Comparison of ENCODE assay signal across 8 cellular contexts in the genomic region with DNA sequence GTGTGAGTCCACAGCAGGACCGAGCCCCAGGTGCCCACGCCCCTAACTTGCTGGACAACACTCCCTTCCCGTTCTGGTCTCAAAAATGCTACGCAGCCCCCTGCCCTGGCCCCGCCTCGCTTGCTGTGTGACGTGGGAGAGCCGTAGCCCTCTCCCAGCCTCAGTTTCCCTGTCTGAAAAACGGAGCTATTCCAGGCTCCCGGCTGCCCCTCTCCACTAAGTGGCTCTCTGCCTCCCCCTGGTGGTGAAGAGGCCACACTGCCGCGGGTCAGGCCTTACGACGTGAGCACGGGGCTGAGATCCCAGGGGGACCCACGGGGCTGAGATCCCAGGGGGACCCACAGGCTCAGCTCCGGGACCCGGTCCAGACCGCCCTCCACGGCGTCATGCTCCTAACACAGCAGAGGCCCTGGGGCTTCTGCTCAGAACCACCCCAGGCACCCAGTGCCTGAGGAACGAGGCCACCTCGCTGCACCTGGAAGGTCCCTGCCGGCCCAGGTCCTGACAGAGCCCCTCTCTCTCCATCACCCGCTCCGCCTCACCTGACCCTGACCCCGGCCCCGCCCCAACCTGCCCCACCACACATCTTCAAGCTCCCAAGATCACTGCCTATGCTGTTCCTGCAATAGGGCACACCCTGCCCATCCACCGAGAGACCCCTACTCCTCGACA. TPM values are rescaled to one million over a fixed set of nuclear protein-coding genes. Genes with fewer than 3 reads are reported as not detected.
DNase-seq lines count a peak whose midpoint lies in the region; ATAC-seq and TF ChIP-seq lines count a peak whose summit lies in the region.

No MANE protein-coding gene starts in this region.

- H3K9ac ChIP-seq in PC-3 (ENCODE audit: low read length): no peak overlapping the region
- H3K9ac ChIP-seq in fibroblast of lung (ENCODE audit: insufficient read depth, low read length): no peak overlapping the region
- H3K9ac ChIP-seq in neuronal stem cell (ENCODE audit: low read depth, low read length, poor library complexity): peak overlapping the region; percentile 30

- intact Hi-C loops in PC-3 (cut with micrococcal nuclease): loop anchor here (1.0 kb wide), 1 partner anchor 238 kb away; no protein-coding TSS in a partner anchor

- H3K4me3 ChIP-seq in CD8-positive, alpha-beta memory T cell (ENCODE audit: low read length): no peak overlapping the region
- H3K4me3 ChIP-seq in PC-3 (ENCODE audit: low read length) (no peak overlapping the region), fibroblast of lung (replicated peaks in 1 of 4; ENCODE audit: control extremely low read depth in 1 of 4, insufficient read depth in 1 of 4, low read depth in 3 of 4, low read length in 4 of 4) (no peak overlapping the region), neuronal stem cell (ENCODE audit: low read length in 2 of 2) (no peak overlapping the region), suprapubic skin (no peak overlapping the region)

- peak overlapping the region in 2 of 8 donors; percentile 64 to 73 for H3K27ac Mint-ChIP-seq in CD8-positive, alpha-beta memory T cell
- H3K27ac Mint-ChIP-seq in activated T-cell treated with anti-CD3 and anti-CD28 coated beads, Interleukin-2, amount 50 U/mL, for 72 hours: no peak overlapping the region

- H3K9me2 ChIP-seq in PC-3 (replicated peaks; ENCODE audit: low read length): no peaks in the 10 kb centered on the region

- H2BK15ac ChIP-seq in neuronal stem cell (ENCODE audit: low read length): peak overlapping the region; percentile 94

- no peaks in the 10 kb centered on the region for H3K36me3 Mint-ChIP-seq in CD8-positive, alpha-beta memory T cell
- H3K36me3 Mint-ChIP-seq in activated T-cell treated with anti-CD3 and anti-CD28 coated beads, Interleukin-2, amount 50 U/mL, for 72 hours (ENCODE audit: insufficient read depth in 2 of 2): no peaks in the 10 kb centered on the region

- peak; percentile 88 for TF ChIP-seq CTCF in PC-3 (conservative IDR thresholded peaks at IDR 0.05; ENCODE audit: low read depth, low read length)
- peak; percentile 91 to 94 for TF ChIP-seq CTCF in fibroblast of lung (conservative IDR thresholded peaks at IDR 0.05 in 1 of 2, IDR thresholded peaks at IDR 0.05 in 1 of 2; ENCODE audit: low read depth in 1 of 2, low read length in 2 of 2)
- TF ChIP-seq CTCF in suprapubic skin (IDR thresholded peaks at IDR 0.05): peak; percentile 84 to 96

- BruUV-seq in PC-3 (replicated peaks; lab: Mats Ljungman, UMichigan): no TSS peak

- H3K27ac ChIP-seq in CD8-positive, alpha-beta memory T cell (ENCODE audit: low read depth, low read length): no peak overlapping the region
- no peak overlapping the region for H3K27ac ChIP-seq in PC-3 (ENCODE audit: low read length)
- no peak overlapping the region for H3K27ac ChIP-seq in fibroblast of lung (ENCODE audit: insufficient read depth, low read length)
- H3K27ac ChIP-seq in neuronal stem cell (replicated peaks; ENCODE audit: low read length): no peak overlapping the region
- no peak overlapping the region for H3K27ac ChIP-seq in suprapubic skin

- CTCF ChIA-PET in CD8-positive, alpha-beta memory T cell (lab: Charles Lee): interaction anchor here (0.7 to 3.2 kb wide), 13 partner anchors 9 to 257 kb away, joined by 3 to 19 read pairs (median 5); no protein-coding TSS in a partner anchor
- CTCF ChIA-PET in HEK293T (lab: Yijun Ruan, JAX) (interaction anchor here (0.6 to 1.2 kb wide), 4 partner anchors 9 to 204 kb away, joined by 3 to 7 read pairs (median 4); no protein-coding TSS in a partner anchor), PC-3 (lab: Charles Lee) (interaction anchor here (0.6 kb wide), 1 partner anchor 202 kb away, joined by 3 read pairs; no protein-coding TSS in a partner anchor)

- POLR2A ChIA-PET in CD8-positive, alpha-beta memory T cell (lab: Charles Lee): no interaction called here
- POLR2A ChIA-PET in HEK293T (lab: Yijun Ruan, JAX): interaction anchor here (1.0 kb wide), 1 partner anchor 47 kb away, joined by 3 read pairs; no protein-coding TSS in a partner anchor
- POLR2A ChIA-PET in PC-3 (lab: Charles Lee; ENCODE audit: unreplicated experiment): interaction anchor here (0.6 kb wide), 1 partner anchor 22 kb away, joined by 4 read pairs; no protein-coding TSS in a partner anchor

- H3K79me1 ChIP-seq in neuronal stem cell (ENCODE audit: low read depth, low read length): peaks cover 2% of the 10 kb centered on the region

- no peak overlapping the region for H2BK120ac ChIP-seq in neuronal stem cell (ENCODE audit: low read depth, low read length)

- H3K4ac ChIP-seq in neuronal stem cell (ENCODE audit: low read length): no peak overlapping the region

- peak overlapping the region in 3 of 7 donors; percentile 35 to 52 (median 48) for H3K4me3 Mint-ChIP-seq in CD8-positive, alpha-beta memory T cell
- peak overlapping the region in 1 of 2 donors; percentile 34 for H3K4me3 Mint-ChIP-seq in activated T-cell treated with anti-CD3 and anti-CD28 coated beads, Interleukin-2, amount 50 U/mL, for 72 hours

- H3K27me3 Mint-ChIP-seq in CD8-positive, alpha-beta memory T cell: peaks cover 4% of the 10 kb centered on the region in 2 donors
- peaks cover 7% of the 10 kb centered on the region for H3K27me3 Mint-ChIP-seq in activated T-cell treated with anti-CD3 and anti-CD28 coated beads, Interleukin-2, amount 50 U/mL, for 72 hours (ENCODE audit: low read depth)

- no peak for TF ChIP-seq POLR2A in suprapubic skin (IDR thresholded peaks at IDR 0.05)

- H3K9me3 Mint-ChIP-seq in CD8-positive, alpha-beta memory T cell: no peaks in the 10 kb centered on the region
- no peaks in the 10 kb centered on the region for H3K9me3 Mint-ChIP-seq in activated T-cell treated with anti-CD3 and anti-CD28 coated beads, Interleukin-2, amount 50 U/mL, for 72 hours

- H4K20me1 ChIP-seq in PC-3 (ENCODE audit: low read length): no peaks in the 10 kb centered on the region
- H4K20me1 ChIP-seq in fibroblast of lung (ENCODE audit: control insufficient read depth, extremely low read depth, insufficient read depth, low read length): no peaks in the 10 kb centered on the region

- H3K4me1 Mint-ChIP-seq in CD8-positive, alpha-beta memory T cell: peaks cover 2 to 4% (median 4%) of the 10 kb centered on the region in 3 donors
- peaks cover 9% of the 10 kb centered on the region for H3K4me1 Mint-ChIP-seq in activated T-cell treated with anti-CD3 and anti-CD28 coated beads, Interleukin-2, amount 50 U/mL, for 72 hours (ENCODE audit: low read depth)

- H3K18ac ChIP-seq in neuronal stem cell (ENCODE audit: low read length): peak overlapping the region; percentile 90

- peak overlapping the region; percentile 96 for H2AK5ac ChIP-seq in neuronal stem cell (ENCODE audit: low read depth, low read length)

- H3K79me2 ChIP-seq in PC-3 (ENCODE audit: low read length): no peaks in the 10 kb centered on the region
- H3K79me2 ChIP-seq in fibroblast of lung (ENCODE audit: control insufficient read depth, insufficient read depth, low read length): no peaks in the 10 kb centered on the region

- no peaks in the 10 kb centered on the region for H3K36me3 ChIP-seq in CD8-positive, alpha-beta memory T cell (ENCODE audit: insufficient read depth, low read length)
- H3K36me3 ChIP-seq in PC-3 (ENCODE audit: low read depth, low read length) (no peaks in the 10 kb centered on the region; the same call in 1 of the 2 replicates), fibroblast of lung (ENCODE audit: control insufficient read depth, insufficient read depth, low read length) (peaks cover 10% of the 10 kb centered on the region), neuronal stem cell (replicated peaks in 1 of 2; ENCODE audit: control insufficient read depth in 2 of 2, insufficient read depth in 2 of 2, low read length in 2 of 2) (no peaks in the 10 kb centered on the region), suprapubic skin (peaks cover 10% of the 10 kb centered on the region)

- H3K4me1 ChIP-seq in CD8-positive, alpha-beta memory T cell (ENCODE audit: insufficient read depth, low read length): peaks cover 5% of the 10 kb centered on the region
- H3K4me1 ChIP-seq in PC-3 (ENCODE audit: insufficient read depth, low read length) (no peaks in the 10 kb centered on the region), fibroblast of lung (ENCODE audit: control insufficient read depth, extremely low read depth, insufficient read depth, low read length) (no peaks in the 10 kb centered on the region), neuronal stem cell (ENCODE audit: control insufficient read depth in 2 of 2, insufficient read depth in 1 of 2, low read depth in 1 of 2, low read length in 2 of 2) (peaks cover 0 to 5% of the 10 kb centered on the region in 2 donors), suprapubic skin (peaks cover 14% of the 10 kb centered on the region)

- peak overlapping the region; percentile 43 for H4K91ac ChIP-seq in neuronal stem cell (ENCODE audit: low read depth, low read length, poor library complexity)

- no peaks in the 10 kb centered on the region for H3F3A ChIP-seq in PC-3 (ENCODE audit: low read length, unreplicated experiment)

- H4K8ac ChIP-seq in neuronal stem cell (ENCODE audit: low read depth, low read length): no peak overlapping the region

- H3K4me2 ChIP-seq in PC-3 (ENCODE audit: low read length) (no peak overlapping the region), fibroblast of lung (ENCODE audit: extremely low read depth, insufficient read depth, low read length) (no peak overlapping the region), neuronal stem cell (ENCODE audit: insufficient read depth, low read length, poor library complexity, severe bottlenecking) (no peak overlapping the region)

- H3K14ac ChIP-seq in neuronal stem cell (ENCODE audit: low read length): peak overlapping the region; percentile 82

- peak overlapping the region; percentile 53 for H2BK5ac ChIP-seq in neuronal stem cell (ENCODE audit: low read length)

- TF ChIP-seq EP300 in suprapubic skin (IDR thresholded peaks at IDR 0.05): no peak

- H2AFZ ChIP-seq in PC-3 (ENCODE audit: low read length) (no peak overlapping the region), fibroblast of lung (ENCODE audit: low read length) (no peak overlapping the region), neuronal stem cell (ENCODE audit: low read length) (no peak overlapping the region)

- peak overlapping the region; percentile 97 for H3K23ac ChIP-seq in neuronal stem cell (ENCODE audit: low read depth, low read length, poor library complexity)

- WGBS in neuronal stem cell (ENCODE audit: extremely low coverage in 2 of 2, insufficient read length in 2 of 2, insufficient replicate concordance in 1 of 2), 2 donors: no CpG with 5 or more reads among the region's 30 CpGs
- WGBS in suprapubic skin: 29% methylated on average over 6 of the region's 30 CpGs

- ATAC-seq in PC-3 (peak; percentile 73), GM21717 (IDR thresholded peaks at IDR 0.05; ENCODE audit: unreplicated experiment) (no peak)
- peak; percentile 79 to 83 for ATAC-seq in activated T-cell treated with anti-CD3 and anti-CD28 coated beads, Interleukin-2, amount 50 U/mL, for 72 hours (replicated peaks in 1 of 2)

- no peaks in the 10 kb centered on the region for H3K9me3 ChIP-seq in CD8-positive, alpha-beta memory T cell (ENCODE audit: low read length)
- H3K9me3 ChIP-seq in PC-3 (ENCODE audit: low read length): no peaks in the 10 kb centered on the region
- no peaks in the 10 kb centered on the region for H3K9me3 ChIP-seq in fibroblast of lung (ENCODE audit: control insufficient read depth, insufficient read depth, low read depth, low read length)
- H3K9me3 ChIP-seq in neuronal stem cell (replicated peaks in 1 of 2; ENCODE audit: control insufficient read depth in 2 of 2, insufficient read depth in 1 of 2, low read depth in 1 of 2, low read length in 2 of 2): no peaks in the 10 kb centered on the region
- H3K9me3 ChIP-seq in suprapubic skin: no peaks in the 10 kb centered on the region

- peak overlapping the region; percentile 63 for H2BK12ac ChIP-seq in neuronal stem cell (ENCODE audit: low read length)

- DNase-seq in CD8-positive, alpha-beta memory T cell: peak; percentile 61 to 83 (median 74)
- DNase-seq in HEK293T (ENCODE audit: extremely low spot score) (peak; percentile 77), PC-3 (peak; percentile 79), fibroblast of lung (ENCODE audit: low read depth in 2 of 2) (peak; percentile 16 to 46), neuronal stem cell (ENCODE audit: low spot score) (peak; percentile 78), suprapubic skin (ENCODE audit: low spot score in 2 of 2) (peak in 1 of 2 donors; percentile 82)
- DNase-seq in activated T-cell treated with anti-CD3 and anti-CD28 coated beads, Interleukin-2, amount 50 U/mL, for 72 hours: peak; percentile 79 to 85

- no peaks in the 10 kb centered on the region for H3K27me3 ChIP-seq in CD8-positive, alpha-beta memory T cell (ENCODE audit: insufficient read depth, low read length, poor library complexity, severe bottlenecking)
- H3K27me3 ChIP-seq in PC-3 (ENCODE audit: low read length) (no peaks in the 10 kb centered on the region), fibroblast of lung (ENCODE audit: control insufficient read depth, insufficient read depth, low read length) (no peaks in the 10 kb centered on the region), neuronal stem cell (ENCODE audit: control insufficient read depth in 3 of 3, insufficient read depth in 3 of 3, low read depth in 1 of 3, low read length in 3 of 3) (peaks cover 0 to 35% (median 4%) of the 10 kb centered on the region in 3 experiments), suprapubic skin (peaks cover 46% of the 10 kb centered on the region)

RNA-seq across cellular contexts. Expression of gene MICALL2, which starts 26.7 kb away (rescaled TPM):
- total RNA-seq in CD8-positive, alpha-beta memory T cell: 1 to 10 TPM; 2.1 to 2.3 TPM
- polyA plus RNA-seq in CD8-positive, alpha-beta memory T cell: 0.71 TPM
- total RNA-seq in PC-3 (2014; rRNA removed) (52.8 and 72.6 TPM in 2 replicates), fibroblast of lung (48.0 and 60.1 TPM in 2 replicates), suprapubic skin (10 to 100 TPM; 15.7 to 23.5 (median 16.9) TPM)
- total RNA-seq in activated T-cell treated with anti-CD3 and anti-CD28 coated beads, Interleukin-2, amount 50 U/mL, for 72 hours: 1 to 10 TPM; 3.5 to 3.7 TPM
- 11.0 and 11.7 TPM in 2 replicates for polyA plus RNA-seq in fibroblast of lung
- 15.6 and 22.9 TPM in 2 replicates for polyA plus RNA-seq in fibroblast of lung (2012)
- polyA minus RNA-seq in fibroblast of lung (ENCODE audit: low replicate concordance): 5.8 and 26.0 TPM in 2 replicates
- polyA plus RNA-seq in neuronal stem cell (2013, experiment 1 of 2): 9.4 TPM
- 10.1 TPM for polyA plus RNA-seq in neuronal stem cell (2013, experiment 2 of 2)
